Comparison of ENCODE assay signal across 9 cellular contexts in the genomic region with DNA sequence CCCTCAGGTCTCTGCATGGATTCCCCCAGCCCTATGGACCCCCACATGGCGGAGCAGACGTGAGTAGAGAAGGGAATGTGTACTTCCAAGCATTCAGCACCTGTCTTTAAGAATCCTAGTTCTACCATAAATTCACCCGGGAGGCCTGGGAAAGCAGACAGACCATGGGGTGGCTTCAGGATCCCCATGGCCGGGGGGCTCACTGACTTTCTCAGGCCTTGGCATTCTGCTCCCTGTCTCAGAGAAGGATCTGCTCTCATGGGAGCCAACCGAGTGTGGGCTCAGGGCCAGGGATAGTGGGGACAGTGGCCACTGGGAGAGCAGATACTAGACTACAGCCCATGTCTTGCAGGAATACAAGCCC. TPM values are rescaled to one million over a fixed set of nuclear protein-coding genes. Genes with fewer than 3 reads are reported as not detected.
DNase-seq lines count a peak whose midpoint lies in the region; ATAC-seq lines count a peak whose summit lies in the region.
"Had no signal": no experiment of that assay in that cellular context is flagged by ENCODE, and none has a peak within 500 bp of the region (broad histone marks: within the 10 kb centered on the region; RNA-seq: fewer than 3 reads in every experiment).

No MANE protein-coding gene starts in this region.

- H3K36me3 Mint-ChIP-seq in activated CD4-positive, alpha-beta T cell treated with anti-CD3 and anti-CD28 coated beads for 36 hours (ENCODE audit: low read depth), result peaks cover 58% of the 10 kb centered on the region
- H3K36me3 Mint-ChIP-seq in activated T-cell treated with anti-CD3 and anti-CD28 coated beads, Interleukin-2, amount 50 U/mL, for 72 hours (ENCODE audit: insufficient read depth in 2 of 2), result peaks cover 10 to 27% of the 10 kb centered on the region in 2 donors
- H3K36me3 Mint-ChIP-seq in stimulated activated memory B cell treated with anti-CD40 and anti-IgM and Interleukin-4, amounts not matched to agents 10 μg/mL and 1 μg/mL and 100 μg/mL, for 72 hours, result peaks cover 19% of the 10 kb centered on the region

- H3K9me3 Mint-ChIP-seq in activated CD4-positive, alpha-beta T cell treated with anti-CD3 and anti-CD28 coated beads for 36 hours (ENCODE audit: low read depth), result no peaks in the 10 kb centered on the region
- H3K9me3 Mint-ChIP-seq in activated T-cell treated with anti-CD3 and anti-CD28 coated beads, Interleukin-2, amount 50 U/mL, for 72 hours, result no peaks in the 10 kb centered on the region
- no peaks in the 10 kb centered on the region for H3K9me3 Mint-ChIP-seq in stimulated activated memory B cell treated with anti-CD40 and anti-IgM and Interleukin-4, amounts not matched to agents 10 μg/mL and 1 μg/mL and 100 μg/mL, for 72 hours

- H3K4me3 Mint-ChIP-seq in activated CD4-positive, alpha-beta T cell treated with anti-CD3 and anti-CD28 coated beads for 36 hours, result peak overlapping the region; percentile 93
- peak overlapping the region; percentile 94 to 96 for H3K4me3 Mint-ChIP-seq in activated T-cell treated with anti-CD3 and anti-CD28 coated beads, Interleukin-2, amount 50 U/mL, for 72 hours
- peak overlapping the region; percentile 95 for H3K4me3 Mint-ChIP-seq in stimulated activated memory B cell treated with anti-CD40 and anti-IgM and Interleukin-4, amounts not matched to agents 10 μg/mL and 1 μg/mL and 100 μg/mL, for 72 hours

- CTCF ChIA-PET in activated CD4-positive, alpha-beta T cell treated with anti-CD3 and anti-CD28 coated beads for 36 hours (lab: Charles Lee), result no interaction called here

- H3K27ac Mint-ChIP-seq in activated CD4-positive, alpha-beta T cell treated with anti-CD3 and anti-CD28 coated beads for 36 hours, result peak overlapping the region; percentile 97
- peak overlapping the region; percentile 95 for H3K27ac Mint-ChIP-seq in activated T-cell treated with anti-CD3 and anti-CD28 coated beads, Interleukin-2, amount 50 U/mL, for 72 hours
- H3K27ac Mint-ChIP-seq in stimulated activated memory B cell treated with anti-CD40 and anti-IgM and Interleukin-4, amounts not matched to agents 10 μg/mL and 1 μg/mL and 100 μg/mL, for 72 hours, result peak overlapping the region; percentile 99

- POLR2A ChIA-PET in activated CD4-positive, alpha-beta T cell treated with anti-CD3 and anti-CD28 coated beads for 36 hours (lab: Charles Lee), result interaction anchor here (0.7 kb wide), 1 partner anchor 12 kb away, joined by 7 read pairs; no protein-coding TSS in a partner anchor

- intact Hi-C loops in activated CD4-positive, alpha-beta T cell treated with anti-CD3 and anti-CD28 coated beads for 36 hours (cut with DNase I, micrococcal nuclease), result loop anchor here in 1 of 2 experiments (10.0 kb wide), 1 partner anchor 286 kb away; no protein-coding TSS in a partner anchor

- no peak for DNase-seq in activated CD4-positive, alpha-beta T cell treated with anti-CD3 and anti-CD28 coated beads for 36 hours
- no peak for DNase-seq in activated CD4-positive, alpha-beta T cell treated with anti-CD3 and anti-CD28 coated beads for 4 hours
- no peak for DNase-seq in activated T-cell treated with anti-CD3 and anti-CD28 coated beads, Interleukin-2, amount 50 U/mL, for 72 hours
- DNase-seq in inferior parietal cortex (ENCODE audit: extremely low spot score), result peak; percentile 22

- H3K4me1 Mint-ChIP-seq in activated CD4-positive, alpha-beta T cell treated with anti-CD3 and anti-CD28 coated beads for 36 hours, result peaks cover 58% of the 10 kb centered on the region
- H3K4me1 Mint-ChIP-seq in activated T-cell treated with anti-CD3 and anti-CD28 coated beads, Interleukin-2, amount 50 U/mL, for 72 hours (ENCODE audit: low read depth), result peaks cover 61% of the 10 kb centered on the region
- H3K4me1 Mint-ChIP-seq in stimulated activated memory B cell treated with anti-CD40 and anti-IgM and Interleukin-4, amounts not matched to agents 10 μg/mL and 1 μg/mL and 100 μg/mL, for 72 hours, result peaks cover 70% of the 10 kb centered on the region

- H3K27me3 Mint-ChIP-seq in activated CD4-positive, alpha-beta T cell treated with anti-CD3 and anti-CD28 coated beads for 36 hours, result no peaks in the 10 kb centered on the region
- H3K27me3 Mint-ChIP-seq in activated T-cell treated with anti-CD3 and anti-CD28 coated beads, Interleukin-2, amount 50 U/mL, for 72 hours (ENCODE audit: low read depth), result no peaks in the 10 kb centered on the region
- H3K27me3 Mint-ChIP-seq in stimulated activated memory B cell treated with anti-CD40 and anti-IgM and Interleukin-4, amounts not matched to agents 10 μg/mL and 1 μg/mL and 100 μg/mL, for 72 hours, result no peaks in the 10 kb centered on the region

- no peak for ATAC-seq in activated CD4-positive, alpha-beta T cell treated with anti-CD3 and anti-CD28 coated beads for 36 hours
- no peak for ATAC-seq in activated T-cell treated with anti-CD3 and anti-CD28 coated beads, Interleukin-2, amount 50 U/mL, for 72 hours (replicated peaks in 1 of 2)
- no peak for ATAC-seq in stimulated activated memory B cell treated with anti-CD40 and anti-IgM and Interleukin-4, amounts not matched to agents 10 μg/mL and 1 μg/mL and 100 μg/mL, for 72 hours
- ATAC-seq in GM19467 (IDR thresholded peaks at IDR 0.05; ENCODE audit: unreplicated experiment), result no peak
- ATAC-seq in HG03378 (IDR thresholded peaks at IDR 0.05; ENCODE audit: unreplicated experiment), result no peak
- ATAC-seq in GM19328 (IDR thresholded peaks at IDR 0.05; ENCODE audit: unreplicated experiment), result no peak

RNA-seq across cellular contexts. Expression of gene CDC25B, which starts 2.3 kb away (rescaled TPM):
- total RNA-seq in activated CD4-positive, alpha-beta T cell treated with anti-CD3 and anti-CD28 coated beads for 36 hours, result 10 to 100 TPM; 79.8 to 96.2 TPM
- 100 to 1,000 TPM; 121 to 128 TPM for total RNA-seq in activated T-cell treated with anti-CD3 and anti-CD28 coated beads, Interleukin-2, amount 50 U/mL, for 72 hours

RNA-seq across cellular contexts. Expression of gene CENPB, which starts 11.8 kb away (rescaled TPM):
- 10 to 100 TPM; 46.2 to 48.3 TPM for total RNA-seq in activated CD4-positive, alpha-beta T cell treated with anti-CD3 and anti-CD28 coated beads for 36 hours
- total RNA-seq in activated T-cell treated with anti-CD3 and anti-CD28 coated beads, Interleukin-2, amount 50 U/mL, for 72 hours, result 10 to 100 TPM; 30.4 to 31.5 TPM

RNA-seq across cellular contexts. Expression of gene SPEF1, which starts 17.1 kb away (rescaled TPM):
- total RNA-seq in activated CD4-positive, alpha-beta T cell treated with anti-CD3 and anti-CD28 coated beads for 36 hours, result under 1 TPM in 1 of 2 experiments, not detected in 1; 0.14 TPM
- under 1 TPM; 0.48 to 0.49 TPM for total RNA-seq in activated T-cell treated with anti-CD3 and anti-CD28 coated beads, Interleukin-2, amount 50 U/mL, for 72 hours
- total RNA-seq: vagina had no signal

RNA-seq across cellular contexts. Expression of gene AP5S1, which starts 22.0 kb away (rescaled TPM):
- total RNA-seq in activated CD4-positive, alpha-beta T cell treated with anti-CD3 and anti-CD28 coated beads for 36 hours, result 10 to 100 TPM in 1 of 2 experiments, 1 to 10 TPM in 1; 9.1 to 11.3 TPM
- total RNA-seq in activated T-cell treated with anti-CD3 and anti-CD28 coated beads, Interleukin-2, amount 50 U/mL, for 72 hours, result 10 to 100 TPM; 10.3 to 13.7 TPM

RNA-seq across cellular contexts. Expression of gene ADISSP, which starts 30.8 kb away (rescaled TPM):
- 10 to 100 TPM; 46.5 to 57.3 TPM for total RNA-seq in activated CD4-positive, alpha-beta T cell treated with anti-CD3 and anti-CD28 coated beads for 36 hours
- total RNA-seq in activated T-cell treated with anti-CD3 and anti-CD28 coated beads, Interleukin-2, amount 50 U/mL, for 72 hours, result 10 to 100 TPM; 26.3 to 35.8 TPM
